8 cellular contexts compared by ENCODE assay signal in the genomic region with DNA sequence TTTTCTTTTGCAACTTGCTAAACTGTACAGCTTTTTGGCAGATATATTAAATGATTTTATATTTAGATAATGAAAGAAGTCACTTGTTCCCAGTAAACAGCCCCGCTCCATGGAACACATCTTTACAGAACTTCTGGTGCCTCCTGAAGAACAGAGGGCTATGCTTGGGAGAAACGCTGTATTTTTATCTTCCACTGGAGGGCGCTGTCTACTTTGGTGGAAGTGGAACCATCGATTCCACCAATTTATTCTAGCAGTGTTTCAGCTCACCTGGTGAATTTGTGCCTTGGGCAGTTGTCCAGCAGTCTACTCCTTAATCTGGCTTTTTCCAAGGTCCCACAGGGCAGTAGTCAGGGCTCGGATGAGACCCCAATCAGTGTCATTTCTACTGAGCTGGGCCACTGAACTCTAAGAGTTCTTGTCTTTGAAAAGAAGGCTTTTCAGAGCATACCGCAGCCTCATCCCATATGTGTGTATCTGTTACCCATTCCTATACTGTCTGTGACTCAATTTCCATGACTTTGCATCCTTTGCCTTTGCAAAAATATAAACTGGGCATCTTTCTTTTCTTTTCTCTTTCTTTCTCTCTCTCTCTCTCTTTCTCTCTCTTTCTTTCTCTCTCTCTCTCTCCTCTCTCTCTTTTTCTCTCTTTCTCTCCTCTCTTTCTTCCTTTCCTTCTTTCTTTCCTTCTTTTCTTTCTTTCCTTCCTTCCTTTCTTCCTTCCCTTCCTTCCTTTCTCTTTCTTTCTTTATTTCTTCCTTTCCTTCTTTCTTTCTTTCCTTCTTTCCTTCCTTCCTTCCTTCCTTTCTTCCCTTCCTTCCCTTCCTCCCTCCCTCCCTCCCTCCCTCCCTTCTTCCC.
DNase-seq lines count a peak whose midpoint lies in the region; ATAC-seq and TF ChIP-seq lines count a peak whose summit lies in the region.

No MANE protein-coding gene starts in this region.

- H3K27me3 Mint-ChIP-seq in natural killer cell (ENCODE audit: low read depth in 2 of 2) = peaks cover 6 to 12% of the 10 kb centered on the region in 2 donors
- peaks cover 3 to 6% of the 10 kb centered on the region in 2 donors for H3K27me3 Mint-ChIP-seq in natural killer cell treated with Interleukin-12 subunit alpha and Interleukin-12 subunit beta and Interleukin-15 and Interleukin-18, amount 100 ng/mL, for 72 hours

- no peak overlapping the region for H3K27ac Mint-ChIP-seq in natural killer cell
- no peak overlapping the region for H3K27ac Mint-ChIP-seq in natural killer cell treated with Interleukin-12 subunit alpha and Interleukin-12 subunit beta and Interleukin-15 and Interleukin-18, amount 100 ng/mL, for 72 hours

- TF ChIP-seq RAD21 in neural cell (conservative IDR thresholded peaks at IDR 0.05) = peak; percentile 67

- H3K4me2 ChIP-seq in Loucy (ENCODE audit: low read depth, low read length, poor library complexity, severe bottlenecking) (no peak overlapping the region), neural cell (ENCODE audit: low read length) (no peak overlapping the region)

- H3K4me1 ChIP-seq in Loucy (ENCODE audit: insufficient read depth, low read length, poor library complexity, severe bottlenecking) (no peaks in the 10 kb centered on the region), SJCRH30 (no peaks in the 10 kb centered on the region)

- H3K79me2 ChIP-seq in Loucy (ENCODE audit: insufficient read depth, low read length) (no peaks in the 10 kb centered on the region), neural cell (replicated peaks; ENCODE audit: insufficient read depth, low read length) (no peaks in the 10 kb centered on the region)

- no peak overlapping the region for H3K4me3 Mint-ChIP-seq in natural killer cell
- no peak overlapping the region for H3K4me3 Mint-ChIP-seq in natural killer cell treated with Interleukin-12 subunit alpha and Interleukin-12 subunit beta and Interleukin-15 and Interleukin-18, amount 100 ng/mL, for 72 hours

- no peaks in the 10 kb centered on the region for H3K36me3 Mint-ChIP-seq in natural killer cell
- no peaks in the 10 kb centered on the region for H3K36me3 Mint-ChIP-seq in natural killer cell treated with Interleukin-12 subunit alpha and Interleukin-12 subunit beta and Interleukin-15 and Interleukin-18, amount 100 ng/mL, for 72 hours

- H3F3A ChIP-seq in Loucy (ENCODE audit: low read depth) (no peaks in the 10 kb centered on the region), neural cell (ENCODE audit: insufficient read depth, low read length, poor library complexity, severe bottlenecking) (no peaks in the 10 kb centered on the region)

- H3K4me1 Mint-ChIP-seq in natural killer cell = peaks cover 5 to 13% of the 10 kb centered on the region in 2 donors
- H3K4me1 Mint-ChIP-seq in natural killer cell treated with Interleukin-12 subunit alpha and Interleukin-12 subunit beta and Interleukin-15 and Interleukin-18, amount 100 ng/mL, for 72 hours (ENCODE audit: low read depth in 2 of 2) = peaks cover 1 to 4% of the 10 kb centered on the region in 2 donors

- no peak for TF ChIP-seq EP300 in neural cell (conservative IDR thresholded peaks at IDR 0.05; ENCODE audit: poor library complexity, severe bottlenecking)

- H3K9me3 ChIP-seq in Loucy (ENCODE audit: insufficient read depth, low read depth, low read length) (no peaks in the 10 kb centered on the region), SJCRH30 (replicated peaks) (no peaks in the 10 kb centered on the region), neural cell (ENCODE audit: low read length) (no peaks in the 10 kb centered on the region)

- H3K9me3 Mint-ChIP-seq in natural killer cell = peaks cover 0 to 3% of the 10 kb centered on the region in 2 donors
- no peaks in the 10 kb centered on the region for H3K9me3 Mint-ChIP-seq in natural killer cell treated with Interleukin-12 subunit alpha and Interleukin-12 subunit beta and Interleukin-15 and Interleukin-18, amount 100 ng/mL, for 72 hours

- ATAC-seq in natural killer cell (peak in 2 of 3 donors; percentile 46 to 57), GM18873 (IDR thresholded peaks at IDR 0.05; ENCODE audit: low FRiP score, unreplicated experiment) (no peak)
- no peak for ATAC-seq in natural killer cell treated with Interleukin-12 subunit alpha and Interleukin-12 subunit beta and Interleukin-15 and Interleukin-18, amount 100 ng/mL, for 72 hours

- H3K4me3 ChIP-seq in Loucy (ENCODE audit: low read length, poor library complexity, severe bottlenecking) (no peak overlapping the region), SJCRH30 (no peak overlapping the region), epithelial cell of proximal tubule (ENCODE audit: low read depth, low read length) (no peak overlapping the region), neural cell (ENCODE audit: low read length) (no peak overlapping the region)

- H3K36me3 ChIP-seq in Loucy (ENCODE audit: insufficient read depth, low read length) (no peaks in the 10 kb centered on the region), SJCRH30 (no peaks in the 10 kb centered on the region), neural cell (ENCODE audit: insufficient read depth, low read length) (no peaks in the 10 kb centered on the region)

- H3K27ac ChIP-seq in SJCRH30 (no peak overlapping the region), neural cell (ENCODE audit: low read length) (no peak overlapping the region)

- H4K20me1 ChIP-seq in Loucy (ENCODE audit: insufficient read depth, low read length, poor library complexity, severe bottlenecking) = no peaks in the 10 kb centered on the region
- no peaks in the 10 kb centered on the region for H4K20me1 ChIP-seq in neural cell (ENCODE audit: insufficient read depth)

- intact Hi-C loops in natural killer cell (cut with micrococcal nuclease) = loop anchor here (1.0 kb wide), 1 partner anchor 226 kb away; no protein-coding TSS in a partner anchor

- DNase-seq in natural killer cell (peak; percentile 21), SJCRH30 (peak; percentile 55 to 83), epithelial cell of proximal tubule (ENCODE audit: low read depth) (no peak), occipital lobe (lab: John Stamatoyannopoulos, UW) (no peak)
- no peak for DNase-seq in natural killer cell treated with Interleukin-12 subunit alpha and Interleukin-12 subunit beta and Interleukin-15 and Interleukin-18, amount 100 ng/mL, for 72 hours (ENCODE audit: low spot score)

- H2AFZ ChIP-seq in Loucy (ENCODE audit: low read length) (no peak overlapping the region), neural cell (ENCODE audit: low read depth, low read length) (no peak overlapping the region)

- H3K27me3 ChIP-seq in Loucy (ENCODE audit: insufficient read depth, low read length, poor library complexity, severe bottlenecking) (no peaks in the 10 kb centered on the region), SJCRH30 (no peaks in the 10 kb centered on the region), neural cell (ENCODE audit: insufficient read depth, low read depth, low read length) (no peaks in the 10 kb centered on the region)

- TF ChIP-seq CTCF in natural killer cell (IDR thresholded peaks at IDR 0.05) = peak; percentile 73
- peak; percentile 89 for TF ChIP-seq CTCF in Loucy (conservative IDR thresholded peaks at IDR 0.05; ENCODE audit: low read length)
- peak; percentile 92 for TF ChIP-seq CTCF in epithelial cell of proximal tubule (conservative IDR thresholded peaks at IDR 0.05; ENCODE audit: low read depth, low read length)
- peak; percentile 67 for TF ChIP-seq CTCF in neural cell (IDR thresholded peaks at IDR 0.05; ENCODE audit: poor library complexity, severe bottlenecking)

- no peaks in the 10 kb centered on the region for H3K9me2 ChIP-seq in Loucy (replicated peaks; ENCODE audit: low read depth, low read length)
- H3K9me2 ChIP-seq in neural cell (ENCODE audit: insufficient read depth, low read length) = no peaks in the 10 kb centered on the region

- no peak overlapping the region for H3K9ac ChIP-seq in Loucy (ENCODE audit: low read depth, low read length, poor library complexity, severe bottlenecking)
- H3K9ac ChIP-seq in neural cell (ENCODE audit: low read length) = no peak overlapping the region

TF ChIP-seq in neural cell, 6 proteins besides CTCF, POLR2A, EP300 and RAD21:
- TF ChIP-seq SMC3 (conservative IDR thresholded peaks at IDR 0.05; ENCODE audit: poor library complexity) (peak; percentile 66), MXI1 (conservative IDR thresholded peaks at IDR 0.05; ENCODE audit: poor library complexity, severe bottlenecking) (no peak)

Comparison
In these comparisons a context has a peak if more than half of its experiments do, and no peak if none do; other contexts are left out.
1. ATAC-seq: peak in natural killer cell (2 of 3); none in natural killer cell treated with Interleukin-12 subunit alpha and Interleukin-12 subunit beta and Interleukin-15 and Interleukin-18, amount 100 ng/mL, for 72 hours (0 of 2) and GM18873 (single experiment).
2. DNase-seq: peak in natural killer cell (single experiment) and SJCRH30 (2 of 2); none in natural killer cell treated with Interleukin-12 subunit alpha and Interleukin-12 subunit beta and Interleukin-15 and Interleukin-18, amount 100 ng/mL, for 72 hours (single experiment), epithelial cell of proximal tubule (single experiment) and occipital lobe (single experiment).
3. Peak in every context shown above with its lines, with median percentiles within 50 percentile points of each other: CTCF ChIP-seq.